Comparison of ENCODE assay signal across 8 cellular contexts in the genomic region with DNA sequence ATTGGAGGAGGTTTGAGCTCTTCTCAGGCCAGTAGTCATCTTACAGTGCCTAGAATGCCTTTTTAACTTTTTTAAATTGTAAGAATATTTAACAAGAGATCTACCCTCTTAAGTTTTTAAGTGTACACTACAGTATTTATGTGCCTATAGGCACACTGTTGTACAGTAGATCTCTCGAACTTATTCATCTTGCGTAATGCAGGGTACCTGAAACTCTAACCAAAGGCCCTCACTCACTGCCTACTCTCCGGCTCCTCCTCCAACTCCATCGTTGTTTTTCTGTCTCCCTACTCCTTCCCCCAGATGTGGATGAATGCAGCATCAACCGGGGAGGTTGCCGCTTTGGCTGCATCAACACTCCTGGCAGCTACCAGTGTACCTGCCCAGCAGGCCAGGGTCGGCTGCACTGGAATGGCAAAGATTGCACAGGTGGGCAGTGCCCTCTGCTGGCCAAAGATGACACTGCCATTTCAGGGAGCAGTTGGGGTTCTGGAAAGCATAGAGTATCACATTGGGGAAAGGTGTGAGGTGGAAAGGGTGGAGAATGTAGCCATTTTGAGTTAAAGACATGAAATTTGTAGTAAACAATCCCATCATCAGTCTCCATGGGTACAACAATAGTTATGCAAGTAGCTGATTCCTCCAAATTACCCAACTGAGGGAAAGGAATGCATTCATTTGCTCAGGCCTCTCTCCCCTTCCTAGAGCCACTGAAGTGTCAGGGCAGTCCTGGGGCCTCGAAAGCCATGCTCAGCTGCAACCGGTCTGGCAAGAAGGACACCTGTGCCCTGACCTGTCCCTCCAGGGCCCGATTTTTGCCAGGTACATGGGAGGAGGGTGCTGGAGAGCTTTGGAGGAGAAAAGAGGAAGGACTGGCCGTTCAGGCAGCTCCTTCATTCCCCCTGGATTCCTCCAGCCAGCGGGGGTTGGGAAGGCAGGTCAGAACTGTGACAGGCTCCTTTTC. TPM values are rescaled to one million over a fixed set of nuclear protein-coding genes. Genes with fewer than 3 reads are reported as not detected.
A peak's percentile ranks its signal among the peaks of the same experiment; 100 is the strongest.
DNase-seq lines count a peak whose midpoint lies in the region; ATAC-seq and TF ChIP-seq lines count a peak whose summit lies in the region.

No MANE protein-coding gene starts in this region.

- no peak overlapping the region for H3K4me3 ChIP-seq in NT2/D1 (ENCODE audit: insufficient read length, low read depth)
- no peak overlapping the region for H3K4me3 ChIP-seq in esophagus muscularis mucosa

- TF ChIP-seq CTCF in esophagus muscularis mucosa (IDR thresholded peaks at IDR 0.05), result peak; percentile 92 to 97 (median 96)

- H3K9me3 ChIP-seq in NT2/D1 (ENCODE audit: insufficient read depth, low read length) (peaks cover 7% of the 10 kb centered on the region), esophagus muscularis mucosa (no peaks in the 10 kb centered on the region)

- H3K27me3 ChIP-seq in NT2/D1 (ENCODE audit: insufficient read depth, insufficient read length), result peaks cover 5% of the 10 kb centered on the region
- no peaks in the 10 kb centered on the region for H3K27me3 ChIP-seq in esophagus muscularis mucosa

- peaks cover 0 to 8% (median 2%) of the 10 kb centered on the region in 3 donors for H3K36me3 Mint-ChIP-seq in naive thymus-derived CD8-positive, alpha-beta T cell
- peaks cover 32% of the 10 kb centered on the region for H3K36me3 Mint-ChIP-seq in stimulated activated memory B cell treated with anti-CD40 and anti-IgM and Interleukin-4, amounts not matched to agents 10 μg/mL and 1 μg/mL and 100 μg/mL, for 72 hours

- H3K27ac ChIP-seq in esophagus muscularis mucosa (replicated peaks in 1 of 4), result peak overlapping the region; percentile 25 to 60 (median 48)

- H3K36me3 ChIP-seq in NT2/D1 (ENCODE audit: insufficient read depth, insufficient read length, low read length) (peaks cover 63% of the 10 kb centered on the region), esophagus muscularis mucosa (peaks cover 5 to 46% (median 31%) of the 10 kb centered on the region in 4 donors)

- whole genome bisulfite sequencing in esophagus muscularis mucosa, result 34% methylated on average over 12 of the region's 12 CpGs

- H3K4me3 Mint-ChIP-seq in naive thymus-derived CD8-positive, alpha-beta T cell, result no peak overlapping the region
- no peak overlapping the region for H3K4me3 Mint-ChIP-seq in stimulated activated memory B cell treated with anti-CD40 and anti-IgM and Interleukin-4, amounts not matched to agents 10 μg/mL and 1 μg/mL and 100 μg/mL, for 72 hours

- peaks cover 2 to 6% (median 4%) of the 10 kb centered on the region in 4 donors for H3K4me1 Mint-ChIP-seq in naive thymus-derived CD8-positive, alpha-beta T cell
- H3K4me1 Mint-ChIP-seq in stimulated activated memory B cell treated with anti-CD40 and anti-IgM and Interleukin-4, amounts not matched to agents 10 μg/mL and 1 μg/mL and 100 μg/mL, for 72 hours, result peaks cover 11% of the 10 kb centered on the region

- TF ChIP-seq EP300 in esophagus muscularis mucosa (IDR thresholded peaks at IDR 0.05), result no peak

- peak; percentile 56 for ATAC-seq in HG03108 (IDR thresholded peaks at IDR 0.05; ENCODE audit: unreplicated experiment)
- peak; percentile 82 to 96 for ATAC-seq in naive thymus-derived CD8-positive, alpha-beta T cell
- peak; percentile 78 for ATAC-seq in stimulated activated memory B cell treated with anti-CD40 and anti-IgM and Interleukin-4, amounts not matched to agents 10 μg/mL and 1 μg/mL and 100 μg/mL, for 72 hours
- no peak for ATAC-seq in GM18519 (IDR thresholded peaks at IDR 0.05; ENCODE audit: low FRiP score, unreplicated experiment)

- DNase-seq in D341Med (ENCODE audit: low spot score), result peak; percentile 88
- DNase-seq in NT2/D1 (ENCODE audit: low read depth, low spot score), result peak; percentile 61
- peak; percentile 67 for DNase-seq in activated T-cell treated with anti-CD3 and anti-CD28 coated beads for 1 hour (ENCODE audit: low read depth)
- DNase-seq in esophagus muscularis mucosa (ENCODE audit: extremely low spot score), result no peak
- DNase-seq in naive thymus-derived CD8-positive, alpha-beta T cell, result peak; percentile 46 to 78 (median 66)

- H3K9me3 Mint-ChIP-seq in naive thymus-derived CD8-positive, alpha-beta T cell, result no peaks in the 10 kb centered on the region
- no peaks in the 10 kb centered on the region for H3K9me3 Mint-ChIP-seq in stimulated activated memory B cell treated with anti-CD40 and anti-IgM and Interleukin-4, amounts not matched to agents 10 μg/mL and 1 μg/mL and 100 μg/mL, for 72 hours

- TF ChIP-seq POLR2A in esophagus muscularis mucosa (IDR thresholded peaks at IDR 0.05; ENCODE audit: low read depth), result no peak

- POLR2A ChIA-PET in naive thymus-derived CD8-positive, alpha-beta T cell (lab: Charles Lee), result interaction anchor here (0.6 to 1.1 kb wide), 3 partner anchors 18 to 826 kb away, joined by 3 to 5 read pairs (median 4); partner anchors contain the start of gene ZNF76

- intact Hi-C loops in esophagus muscularis mucosa (cut with DNase I), result loop anchor here (2.0 to 10.0 kb wide), 3 partner anchors 36 to 256 kb away; no protein-coding TSS in a partner anchor

- peak overlapping the region in 4 of 10 donors; percentile 2 to 86 (median 38) for H3K27ac Mint-ChIP-seq in naive thymus-derived CD8-positive, alpha-beta T cell
- no peak overlapping the region for H3K27ac Mint-ChIP-seq in stimulated activated memory B cell treated with anti-CD40 and anti-IgM and Interleukin-4, amounts not matched to agents 10 μg/mL and 1 μg/mL and 100 μg/mL, for 72 hours

- no peak overlapping the region for H3K9ac ChIP-seq in NT2/D1 (ENCODE audit: insufficient read length, low read depth)

- H3K27me3 Mint-ChIP-seq in naive thymus-derived CD8-positive, alpha-beta T cell, result no peaks in the 10 kb centered on the region
- no peaks in the 10 kb centered on the region for H3K27me3 Mint-ChIP-seq in stimulated activated memory B cell treated with anti-CD40 and anti-IgM and Interleukin-4, amounts not matched to agents 10 μg/mL and 1 μg/mL and 100 μg/mL, for 72 hours

- H3K4me1 ChIP-seq in NT2/D1 (ENCODE audit: insufficient read depth, insufficient read length) (peaks cover 10% of the 10 kb centered on the region), esophagus muscularis mucosa (peaks cover 28 to 72% (median 53%) of the 10 kb centered on the region in 4 donors)

RNA-seq across cellular contexts. Expression of gene ZNF76, which starts 18.4 kb away (rescaled TPM):
- total RNA-seq in esophagus muscularis mucosa, result 10 to 100 TPM; 33.2 to 47.0 (median 36.2) TPM
- 10 to 100 TPM; 94.7 to 96.8 TPM for total RNA-seq in naive thymus-derived CD8-positive, alpha-beta T cell
- 10 to 100 TPM; 22.1 to 35.9 (median 30.7) TPM for polyA plus RNA-seq in naive thymus-derived CD8-positive, alpha-beta T cell

RNA-seq across cellular contexts. Expression of gene SCUBE3, which starts 27.4 kb away (rescaled TPM):
- 1 to 10 TPM; 1.5 to 8.8 (median 5.6) TPM for total RNA-seq in esophagus muscularis mucosa
- under 1 TPM in 1 of 2 experiments, not detected in 1; 0.05 TPM for total RNA-seq in naive thymus-derived CD8-positive, alpha-beta T cell
- polyA plus RNA-seq in naive thymus-derived CD8-positive, alpha-beta T cell, result under 1 TPM; 0.03 to 0.06 (median 0.05) TPM

RNA-seq across cellular contexts. Expression of gene DEF6, which starts 56.5 kb away (rescaled TPM):
- 1 to 10 TPM; 2.5 to 4.7 (median 3.6) TPM for total RNA-seq in esophagus muscularis mucosa
- 100 to 1,000 TPM; 263 to 268 TPM for total RNA-seq in naive thymus-derived CD8-positive, alpha-beta T cell
- polyA plus RNA-seq in naive thymus-derived CD8-positive, alpha-beta T cell, result 100 to 1,000 TPM in 2 of 3 donors, 10 to 100 TPM in 1; 93.7 to 196 (median 136) TPM

Comparison
In these comparisons a context has a peak if more than half of its experiments do, and no peak if none do; other contexts are left out.
1. RNA of gene DEF6, which starts 56.5 kb away (total RNA-seq): 263 to 268 TPM in naive thymus-derived CD8-positive, alpha-beta T cell; 2.5 to 4.7 TPM in esophagus muscularis mucosa; every median in the first group is over 10 times any median in the second.